ENCODE assay signal across 8 cellular contexts in the genomic region with DNA sequence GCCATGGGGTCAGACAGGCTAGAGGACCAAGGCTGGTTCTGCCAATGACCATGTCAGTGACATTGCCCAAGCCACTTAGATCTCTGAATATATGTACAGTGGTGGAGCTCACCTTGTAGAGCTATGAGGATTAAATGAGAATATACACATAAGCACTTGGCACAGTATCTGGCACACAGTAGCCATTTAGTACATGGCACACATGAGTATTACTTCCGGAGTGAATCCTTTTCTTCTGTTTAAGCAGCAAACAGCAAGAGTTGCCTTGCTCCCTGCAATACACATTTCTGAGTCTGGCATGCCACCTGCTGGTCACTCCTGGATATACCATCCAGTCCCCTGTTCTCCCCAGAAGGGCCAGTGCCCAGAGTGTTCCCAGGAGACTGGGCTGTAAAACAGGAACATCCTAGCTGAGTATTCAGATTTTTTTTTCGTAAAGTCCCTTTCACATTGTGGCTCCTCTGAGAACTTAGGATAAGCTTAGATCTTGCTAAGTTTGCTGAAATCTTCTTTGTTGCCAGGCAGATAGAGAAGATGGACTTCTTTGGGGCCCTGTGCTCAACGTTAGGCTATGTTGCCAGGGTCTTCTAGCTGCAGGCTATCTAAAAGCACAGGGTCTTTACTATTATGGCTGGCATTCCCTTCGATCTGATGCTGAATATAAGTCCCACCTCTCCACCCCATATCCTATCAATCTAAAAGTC.
DNase-seq lines count a peak whose midpoint lies in the region; ATAC-seq lines count a peak whose summit lies in the region.

No MANE protein-coding gene starts in this region.

- CTCF ChIA-PET in activated CD4-positive, alpha-beta memory T cell treated with anti-CD3 and anti-CD28 coated beads for 36 hours (lab: Charles Lee), result interaction anchor here (0.6 to 3.0 kb wide), 15 partner anchors 9 to 574 kb away, joined by 3 to 23 read pairs (median 4); no protein-coding TSS in a partner anchor

- H3K27ac Mint-ChIP-seq in activated CD4-positive, alpha-beta memory T cell treated with anti-CD3 and anti-CD28 coated beads for 36 hours, result no peak overlapping the region
- H3K27ac Mint-ChIP-seq in effector memory CD8-positive, alpha-beta T cell, result no peak overlapping the region
- H3K27ac Mint-ChIP-seq in memory B cell, result no peak overlapping the region

- H3K36me3 Mint-ChIP-seq in activated CD4-positive, alpha-beta memory T cell treated with anti-CD3 and anti-CD28 coated beads for 36 hours, result no peaks in the 10 kb centered on the region
- no peaks in the 10 kb centered on the region for H3K36me3 Mint-ChIP-seq in effector memory CD8-positive, alpha-beta T cell (ENCODE audit: insufficient read depth)
- H3K36me3 Mint-ChIP-seq in memory B cell, result no peaks in the 10 kb centered on the region

- H3K4me1 Mint-ChIP-seq in activated CD4-positive, alpha-beta memory T cell treated with anti-CD3 and anti-CD28 coated beads for 36 hours (ENCODE audit: low read depth), result peaks cover 2% of the 10 kb centered on the region
- peaks cover 0 to 4% of the 10 kb centered on the region in 2 donors for H3K4me1 Mint-ChIP-seq in effector memory CD8-positive, alpha-beta T cell (ENCODE audit: low read depth in 2 of 2)
- peaks cover 3% of the 10 kb centered on the region for H3K4me1 Mint-ChIP-seq in memory B cell

- no peaks in the 10 kb centered on the region for H3K9me3 Mint-ChIP-seq in activated CD4-positive, alpha-beta memory T cell treated with anti-CD3 and anti-CD28 coated beads for 36 hours
- H3K9me3 Mint-ChIP-seq in effector memory CD8-positive, alpha-beta T cell, result no peaks in the 10 kb centered on the region
- H3K9me3 Mint-ChIP-seq in memory B cell, result no peaks in the 10 kb centered on the region

- intact Hi-C loops in activated CD4-positive, alpha-beta memory T cell treated with anti-CD3 and anti-CD28 coated beads for 36 hours (cut with micrococcal nuclease), result loop anchor here (1.0 to 10.0 kb wide), 2 partner anchors 90 to 454 kb away; no protein-coding TSS in a partner anchor

- H3K4me3 Mint-ChIP-seq in activated CD4-positive, alpha-beta memory T cell treated with anti-CD3 and anti-CD28 coated beads for 36 hours, result no peak overlapping the region
- no peak overlapping the region for H3K4me3 Mint-ChIP-seq in effector memory CD8-positive, alpha-beta T cell
- H3K4me3 Mint-ChIP-seq in memory B cell, result no peak overlapping the region

- H3K27me3 Mint-ChIP-seq in activated CD4-positive, alpha-beta memory T cell treated with anti-CD3 and anti-CD28 coated beads for 36 hours, result peaks cover 18% of the 10 kb centered on the region
- H3K27me3 Mint-ChIP-seq in effector memory CD8-positive, alpha-beta T cell, result peaks cover 17 to 29% of the 10 kb centered on the region in 2 donors
- H3K27me3 Mint-ChIP-seq in memory B cell, result peaks cover 14% of the 10 kb centered on the region

- DNase-seq in COR-L47 (lab: John Stamatoyannopoulos, UW) (peak; percentile 17), NCI-H69 (lab: John Stamatoyannopoulos, UW) (peak; percentile 76), memory B cell (ENCODE audit: low spot score in 2 of 2) (peak; percentile 56 to 65)
- peak; percentile 81 for DNase-seq in activated CD4-positive, alpha-beta memory T cell treated with anti-CD3 and anti-CD28 coated beads for 36 hours
- peak; percentile 16 to 33 (median 27) for DNase-seq in effector memory CD8-positive, alpha-beta T cell
- peak; percentile 47 for DNase-seq in stimulated activated CD8-positive, alpha-beta memory T cell treated with anti-CD3 and anti-CD28 coated beads, Interleukin-7, amount 100 ng/mL, for 24 hours (ENCODE audit: low read depth)

- POLR2A ChIA-PET in activated CD4-positive, alpha-beta memory T cell treated with anti-CD3 and anti-CD28 coated beads for 36 hours (lab: Charles Lee), result no interaction called here

- ATAC-seq in GM19438 (IDR thresholded peaks at IDR 0.05; ENCODE audit: low read depth, unreplicated experiment) (peak; percentile 94), HG03457 (IDR thresholded peaks at IDR 0.05; ENCODE audit: unreplicated experiment) (peak; percentile 96), memory B cell (ENCODE audit: low read depth) (peak; percentile 94)
- ATAC-seq in effector memory CD8-positive, alpha-beta T cell (replicated peaks), result peak; percentile 54

Comparison
In these comparisons a context has a peak if more than half of its experiments do, and no peak if none do; other contexts are left out.
1. Peak in every context shown above with its lines: DNase-seq and ATAC-seq.
2. DNase-seq: peak in every context shown above with its lines; median percentile 81 in activated CD4-positive, alpha-beta memory T cell treated with anti-CD3 and anti-CD28 coated beads for 36 hours; 76 in NCI-H69; 60 in memory B cell; 47 in stimulated activated CD8-positive, alpha-beta memory T cell treated with anti-CD3 and anti-CD28 coated beads, Interleukin-7, amount 100 ng/mL, for 24 hours; 27 in effector memory CD8-positive, alpha-beta T cell; 17 in COR-L47.